Comparison of ENCODE assay signal across 12 cellular contexts in genomic region chr15:58484794-58485600, GRCh38. TPM values are rescaled to one million over a fixed set of nuclear protein-coding genes. Genes with fewer than 3 reads are reported as not detected.
DNase-seq lines count a peak whose midpoint lies in the region; ATAC-seq and TF ChIP-seq lines count a peak whose summit lies in the region.
"Had no signal": no experiment of that assay in that cellular context is flagged by ENCODE, and none has a peak within 500 bp of the region (broad histone marks: within the 10 kb centered on the region; RNA-seq: fewer than 3 reads in every experiment).

No MANE protein-coding gene starts in this region.

- no peaks in the 10 kb centered on the region for H3K27me3 Mint-ChIP-seq in CD4-positive, CD25-positive, alpha-beta regulatory T cell

- H3K27me3 ChIP-seq in CD4-positive, CD25-positive, alpha-beta regulatory T cell (ENCODE audit: control insufficient read depth, insufficient read depth, low read length) = no peaks in the 10 kb centered on the region
- H3K27me3 ChIP-seq in HL-60 (ENCODE audit: insufficient read depth, poor library complexity, severe bottlenecking) = no peaks in the 10 kb centered on the region
- no peaks in the 10 kb centered on the region for H3K27me3 ChIP-seq in lower lobe of right lung (ENCODE audit: low read depth)
- H3K27me3 ChIP-seq: upper lobe of left lung had no signal

- H3K4me3 ChIP-seq in CD4-positive, CD25-positive, alpha-beta regulatory T cell (ENCODE audit: low read depth, low read length) = peak overlapping the region; percentile 67
- H3K4me3 ChIP-seq in HL-60 (replicated peaks; ENCODE audit: insufficient read depth, low read length) (no peak overlapping the region), lower lobe of right lung (no peak overlapping the region)
- H3K4me3 ChIP-seq: upper lobe of left lung had no signal

- H3K36me3 Mint-ChIP-seq in CD4-positive, CD25-positive, alpha-beta regulatory T cell = no peaks in the 10 kb centered on the region

- peaks cover 36% of the 10 kb centered on the region for H3K4me1 ChIP-seq in CD4-positive, CD25-positive, alpha-beta regulatory T cell (ENCODE audit: control insufficient read depth, insufficient read depth, low read length, poor library complexity, severe bottlenecking)
- H3K4me1 ChIP-seq in lower lobe of right lung = no peaks in the 10 kb centered on the region

- ATAC-seq in CD4-positive, CD25-positive, alpha-beta regulatory T cell (ENCODE audit: low read depth in 2 of 2) = peak; percentile 83 to 84
- ATAC-seq in lower lobe of right lung (peak; percentile 67 to 85), GM18517 (IDR thresholded peaks at IDR 0.05; ENCODE audit: unreplicated experiment) (no peak)

- peak in 2 of 3 donors; percentile 34 to 96 for DNase-seq in CD4-positive, CD25-positive, alpha-beta regulatory T cell
- DNase-seq in HL-60 (ENCODE audit: low read depth in 1 of 2, low spot score in 1 of 2) (peak; percentile 74 to 91), UCSD-AML1 (lab: John Stamatoyannopoulos, UW; ENCODE audit: unreplicated experiment) (peak; percentile 79), lower lobe of right lung (peak; percentile 60), NCI-H2029 (lab: John Stamatoyannopoulos, UW) (no peak), nucleus accumbens (lab: John Stamatoyannopoulos, UW) (no peak), posterior vena cava (ENCODE audit: low spot score) (no peak)
- DNase-seq: DMS153, mammary epithelial cell, NCI-H1417 had no signal

- peak overlapping the region; percentile 58 to 82 (median 72) for H3K4me3 Mint-ChIP-seq in CD4-positive, CD25-positive, alpha-beta regulatory T cell

- TF ChIP-seq CTCF in HL-60 (IDR thresholded peaks at IDR 0.05; ENCODE audit: insufficient read depth, low read length) = no peak
- no peak for TF ChIP-seq CTCF in lower lobe of right lung (IDR thresholded peaks at IDR 0.05)

- H3K9me3 Mint-ChIP-seq in CD4-positive, CD25-positive, alpha-beta regulatory T cell = peaks cover 0 to 6% (median 3%) of the 10 kb centered on the region in 7 donors

- H3K4me1 Mint-ChIP-seq in CD4-positive, CD25-positive, alpha-beta regulatory T cell = peaks cover 11 to 52% (median 29%) of the 10 kb centered on the region in 4 donors

- H3K9me3 ChIP-seq in CD4-positive, CD25-positive, alpha-beta regulatory T cell (ENCODE audit: control insufficient read depth in 2 of 2, low read length in 2 of 2) = peaks cover 0 to 7% of the 10 kb centered on the region in 2 experiments
- H3K9me3 ChIP-seq in lower lobe of right lung = peaks cover 8% of the 10 kb centered on the region

- no peaks in the 10 kb centered on the region for H3K36me3 ChIP-seq in CD4-positive, CD25-positive, alpha-beta regulatory T cell (ENCODE audit: control insufficient read depth, insufficient read depth, low read length)
- H3K36me3 ChIP-seq in lower lobe of right lung = no peaks in the 10 kb centered on the region
- H3K36me3 ChIP-seq: upper lobe of left lung had no signal

- H3K27ac ChIP-seq in CD4-positive, CD25-positive, alpha-beta regulatory T cell (ENCODE audit: insufficient read depth, low read length, poor library complexity, severe bottlenecking) = peak overlapping the region; percentile 53
- H3K27ac ChIP-seq in HL-60 (replicated peaks) (peak overlapping the region; percentile 23), lower lobe of right lung (no peak overlapping the region)

- intact Hi-C loops in lower lobe of right lung (cut with DNase I) (no loop called here), posterior vena cava (cut with DNase I) (loop anchor here in 1 of 2 donors (10.0 kb wide), 1 partner anchor 620 kb away; the partner anchor contains the start of gene CCNB2)

- peak overlapping the region; percentile 81 to 96 (median 86) for H3K27ac Mint-ChIP-seq in CD4-positive, CD25-positive, alpha-beta regulatory T cell

RNA-seq across cellular contexts. Expression of gene LIPC, which starts 53.2 kb away (rescaled TPM):
- 0.99 TPM for total RNA-seq in CD4-positive, CD25-positive, alpha-beta regulatory T cell
- 1 to 10 TPM in 3 of 4 donors, under 1 TPM in 1; 0.54 to 1.7 (median 1.6) TPM for polyA plus RNA-seq in CD4-positive, CD25-positive, alpha-beta regulatory T cell
- total RNA-seq in lower lobe of right lung (1.0 TPM), posterior vena cava (1 to 10 TPM in 1 of 2 donors, under 1 TPM in 1; 0.14 to 1.2 TPM)
- total RNA-seq: mammary epithelial cell had no signal
- polyA plus RNA-seq: mammary epithelial cell had no signal

Comparison
In these comparisons a context has a peak if more than half of its experiments do, and no peak if none do; other contexts are left out.
1. DNase-seq: peak in CD4-positive, CD25-positive, alpha-beta regulatory T cell (2 of 3), HL-60 (2 of 2), UCSD-AML1 (single experiment) and lower lobe of right lung (single experiment); none in NCI-H2029 (single experiment), nucleus accumbens (0 of 56) and posterior vena cava (single experiment).